ENCODE assay signal across 10 cellular contexts in the genomic region with DNA sequence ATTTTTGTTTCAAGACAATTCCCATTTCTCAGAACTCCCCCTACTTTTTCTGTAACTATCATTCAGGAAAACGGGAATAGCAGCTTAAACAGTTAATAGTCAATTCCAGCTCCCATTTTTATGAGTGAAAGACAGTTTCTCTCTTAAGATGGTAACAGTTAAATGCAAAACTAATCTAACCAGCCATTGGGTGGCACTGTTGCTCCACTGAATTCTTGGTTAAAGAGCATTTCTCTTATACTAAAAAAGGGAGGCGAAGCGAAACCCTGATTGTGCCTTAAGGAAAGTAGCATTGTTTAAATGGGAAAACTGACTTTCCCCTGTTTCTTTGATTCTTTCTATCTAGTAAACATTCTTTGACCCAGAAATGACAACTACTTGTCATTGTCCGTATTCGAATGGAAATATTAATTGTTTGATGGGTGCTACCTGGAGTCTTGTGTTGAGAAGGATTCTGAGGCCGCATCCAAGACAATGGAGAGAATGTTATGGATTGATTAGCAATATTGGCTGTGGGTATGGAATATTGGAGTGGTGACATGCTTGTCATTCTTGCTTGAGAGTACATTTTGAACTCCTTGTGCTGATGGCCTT.
DNase-seq lines count a peak whose midpoint lies in the region; ATAC-seq and TF ChIP-seq lines count a peak whose summit lies in the region.
"Had no signal": no experiment of that assay in that cellular context is flagged by ENCODE, and none has a peak within 500 bp of the region (broad histone marks: within the 10 kb centered on the region; RNA-seq: fewer than 3 reads in every experiment).

No MANE protein-coding gene starts in this region.

- no peak overlapping the region for H2AFZ ChIP-seq in PC-3 (ENCODE audit: low read length)

- H3K79me2 ChIP-seq in PC-3 (ENCODE audit: low read length): no peaks in the 10 kb centered on the region

- H3K4me1 ChIP-seq in PC-3 (ENCODE audit: insufficient read depth, low read length) (no peaks in the 10 kb centered on the region), lower lobe of right lung (no peaks in the 10 kb centered on the region)

- ATAC-seq in GM21737 (IDR thresholded peaks at IDR 0.05; ENCODE audit: unreplicated experiment) (peak; percentile 77), PC-3 (peak; percentile 61), lower lobe of right lung (peak in 1 of 2 donors; percentile 76)

- H3K4me2 ChIP-seq in PC-3 (ENCODE audit: low read length): no peak overlapping the region

- H3K9ac ChIP-seq in PC-3 (ENCODE audit: low read length): no peak overlapping the region

- no peak overlapping the region for H3K27ac Mint-ChIP-seq in type B pancreatic cell
- H3K27ac Mint-ChIP-seq: IgD-negative memory B cell had no signal

- DNase-seq in EH (ENCODE audit: low read depth) (peak; percentile 27), HUDEP-2 (lab: John Stamatoyannopoulos, UW; ENCODE audit: unreplicated experiment in 76 of 76) (peak in 44 of 76 experiments; percentile 0 to 59 (median 22)), PC-3 (peak; percentile 76), coronary artery (ENCODE audit: low spot score) (no peak), lower lobe of right lung (no peak), type B pancreatic cell (ENCODE audit: extremely low spot score, unreplicated experiment) (no peak)

- H3K36me3 Mint-ChIP-seq in type B pancreatic cell: no peaks in the 10 kb centered on the region
- H3K36me3 Mint-ChIP-seq: IgD-negative memory B cell had no signal

- H3K9me2 ChIP-seq in PC-3 (replicated peaks; ENCODE audit: low read length): no peaks in the 10 kb centered on the region

- TF ChIP-seq CTCF in 22Rv1 (IDR thresholded peaks at IDR 0.05) (peak; percentile 83), PC-3 (conservative IDR thresholded peaks at IDR 0.05; ENCODE audit: low read depth, low read length) (peak; percentile 77), coronary artery (IDR thresholded peaks at IDR 0.05) (peak; percentile 37), lower lobe of right lung (IDR thresholded peaks at IDR 0.05) (peak; percentile 64), type B pancreatic cell (conservative IDR thresholded peaks at IDR 0.05) (peak; percentile 90)

- H3K4me3 ChIP-seq in PC-3 (ENCODE audit: low read length): no peak overlapping the region
- H3K4me3 ChIP-seq in coronary artery: no peak overlapping the region
- no peak overlapping the region for H3K4me3 ChIP-seq in lower lobe of right lung
- H3K4me3 ChIP-seq: skin epidermis had no signal

- intact Hi-C loops in PC-3 (cut with micrococcal nuclease): loop anchor here (1.0 to 5.0 kb wide), 5 partner anchors 316 to 660 kb away; no protein-coding TSS in a partner anchor
- intact Hi-C loops in lower lobe of right lung (cut with DNase I): loop anchor here (10.0 kb wide), 1 partner anchor 492 kb away; no protein-coding TSS in a partner anchor

- H3K9me3 ChIP-seq in PC-3 (ENCODE audit: low read length) (no peaks in the 10 kb centered on the region), lower lobe of right lung (no peaks in the 10 kb centered on the region)

- H3F3A ChIP-seq in PC-3 (ENCODE audit: low read length, unreplicated experiment): no peaks in the 10 kb centered on the region

- no TSS peak for BruUV-seq in PC-3 (replicated peaks; lab: Mats Ljungman, UMichigan)

- H3K27me3 ChIP-seq in PC-3 (ENCODE audit: low read length) (no peaks in the 10 kb centered on the region), lower lobe of right lung (ENCODE audit: low read depth) (no peaks in the 10 kb centered on the region)

- POLR2A ChIA-PET in PC-3 (lab: Charles Lee; ENCODE audit: unreplicated experiment): no interaction called here

- H3K4me3 Mint-ChIP-seq in type B pancreatic cell: peak overlapping the region; percentile 40

- no peaks in the 10 kb centered on the region for H3K9me3 Mint-ChIP-seq in type B pancreatic cell
- H3K9me3 Mint-ChIP-seq: IgD-negative memory B cell had no signal

- 0 out of 2 replicates have a peak overlapping the region, but pooled peaks have one; percentile 19 for H3K27ac ChIP-seq in 22Rv1
- no peak overlapping the region for H3K27ac ChIP-seq in PC-3 (ENCODE audit: low read length)
- H3K27ac ChIP-seq in coronary artery: no peak overlapping the region
- H3K27ac ChIP-seq in lower lobe of right lung: no peak overlapping the region
- H3K27ac ChIP-seq: skin epidermis had no signal

- H3K27me3 Mint-ChIP-seq in type B pancreatic cell: peaks cover 3% of the 10 kb centered on the region
- H3K27me3 Mint-ChIP-seq: IgD-negative memory B cell had no signal

- no peaks in the 10 kb centered on the region for H4K20me1 ChIP-seq in PC-3 (ENCODE audit: low read length)

- H3K36me3 ChIP-seq in PC-3 (ENCODE audit: low read depth, low read length) (no peaks in the 10 kb centered on the region), lower lobe of right lung (no peaks in the 10 kb centered on the region)

- H3K4me1 Mint-ChIP-seq in type B pancreatic cell (ENCODE audit: unreplicated experiment): peaks cover 9% of the 10 kb centered on the region

- CTCF ChIA-PET in PC-3 (lab: Charles Lee): interaction anchor here (0.5 to 0.7 kb wide), 2 partner anchors 491 to 660 kb away, joined by 4 to 6 read pairs; no protein-coding TSS in a partner anchor

Comparison
In these comparisons a context has a peak if more than half of its experiments do, and no peak if none do; other contexts are left out.
1. CTCF ChIP-seq: peak in every context shown above with its lines; median percentile 90 in type B pancreatic cell; 83 in 22Rv1; 77 in PC-3; 64 in lower lobe of right lung; 37 in coronary artery.
2. DNase-seq: peak in EH (single experiment), HUDEP-2 (44 of 76) and PC-3 (single experiment); none in coronary artery (single experiment), lower lobe of right lung (single experiment) and type B pancreatic cell (single experiment).